Comparison of ENCODE assay signal across 18 cellular contexts in genomic region chr5:10059611-10060379, GRCh38.
DNase-seq lines count a peak whose midpoint lies in the region; ATAC-seq and TF ChIP-seq lines count a peak whose summit lies in the region.
"Had no signal": no experiment of that assay in that cellular context is flagged by ENCODE, and none has a peak within 500 bp of the region (broad histone marks: within the 10 kb centered on the region; RNA-seq: fewer than 3 reads in every experiment).

No MANE protein-coding gene starts in this region.

- H3K36me3 ChIP-seq in RWPE2 (ENCODE audit: low read depth) (no peaks in the 10 kb centered on the region), heart left ventricle (no peaks in the 10 kb centered on the region), tibial nerve (no peaks in the 10 kb centered on the region)

- ATAC-seq in RWPE2 (ENCODE audit: low read depth) = no peak
- ATAC-seq in heart left ventricle = no peak
- ATAC-seq: Right ventricle myocardium inferior had no signal

- H3K4me3 ChIP-seq in RWPE2 (ENCODE audit: severe bottlenecking) (no peak overlapping the region), heart left ventricle (no peak overlapping the region), tibial nerve (no peak overlapping the region)

- WGBS in heart left ventricle, 4 donors = 76 to 79% (median 77%) methylated on average over 13 of the region's 13 CpGs
- 76 to 87% methylated on average over 13 of the region's 13 CpGs for WGBS in tibial nerve, 2 donors

- H3K4me1 ChIP-seq in RWPE2 (ENCODE audit: insufficient read depth, poor library complexity, severe bottlenecking) (no peaks in the 10 kb centered on the region), heart left ventricle (no peaks in the 10 kb centered on the region), tibial nerve (no peaks in the 10 kb centered on the region)

- H3K27ac ChIP-seq in RWPE2 (ENCODE audit: poor library complexity, severe bottlenecking) (no peak overlapping the region), heart left ventricle (no peak overlapping the region), tibial nerve (no peak overlapping the region)
- H3K27ac ChIP-seq: KMS-11 had no signal

- TF ChIP-seq CTCF in RWPE2 (IDR thresholded peaks at IDR 0.05; ENCODE audit: poor library complexity, severe bottlenecking) (peak; percentile 33), heart left ventricle (IDR thresholded peaks at IDR 0.05) (no peak), tibial nerve (IDR thresholded peaks at IDR 0.05) (no peak)

- H3K27me3 ChIP-seq in RWPE2 (ENCODE audit: insufficient read depth, poor library complexity, severe bottlenecking) (no peaks in the 10 kb centered on the region), heart left ventricle (no peaks in the 10 kb centered on the region), tibial nerve (no peaks in the 10 kb centered on the region)

- DNase-seq in GM03348 (ENCODE audit: low spot score) (peak; percentile 41), HT-29 (ENCODE audit: low spot score) (peak; percentile 17), RWPE2 (ENCODE audit: low spot score) (no peak), islet precursor cell (peak; percentile 19), heart left ventricle (no peak), tibial nerve (ENCODE audit: low spot score in 2 of 2) (no peak), HCEC 1CT (no peak)
- DNase-seq: AML-193; DMS79; GOT3; MM.1S; NCI-H1105; NCI-H187 treated with DMSO at 0.1 percent for 48 hours; NCI-H2171 treated with DMSO at 0.1 percent for 48 hours; NCI-H510A; NK-92 treated with Interleukin-12 subunit alpha and Interleukin-12 subunit beta, amount 100 ng/mL, for 24 hours had no signal

- no peaks in the 10 kb centered on the region for H3K9me3 ChIP-seq in RWPE2 (ENCODE audit: severe bottlenecking)
- no peaks in the 10 kb centered on the region for H3K9me3 ChIP-seq in heart left ventricle
- H3K9me3 ChIP-seq in tibial nerve = no peaks in the 10 kb centered on the region

- TF ChIP-seq POLR2A in heart left ventricle (IDR thresholded peaks at IDR 0.05) (no peak), tibial nerve (IDR thresholded peaks at IDR 0.05) (no peak)

- intact Hi-C loops in heart left ventricle (cut with DNase I) = no loop called here

- no peak for TF ChIP-seq EP300 in tibial nerve (IDR thresholded peaks at IDR 0.05)

Comparison
In these comparisons a context has a peak if more than half of its experiments do, and no peak if none do; other contexts are left out.
1. DNase-seq: peak in GM03348 (single experiment), HT-29 (single experiment) and islet precursor cell (single experiment); none in RWPE2 (single experiment), heart left ventricle (0 of 5), tibial nerve (0 of 2) and HCEC 1CT (single experiment).